24 cellular contexts compared by ENCODE assay signal in genomic region chr3:71518089-71518488, GRCh38.
DNase-seq lines count a peak whose midpoint lies in the region; ATAC-seq, FAIRE-seq and TF ChIP-seq lines count a peak whose summit lies in the region.
"Had no signal": no experiment of that assay in that cellular context is flagged by ENCODE, and none has a peak within 500 bp of the region (broad histone marks: within the 10 kb centered on the region; RNA-seq: fewer than 3 reads in every experiment).

No MANE protein-coding gene starts in this region.

- no peaks in the 10 kb centered on the region for H3K9me3 ChIP-seq in DOHH2 (ENCODE audit: control insufficient read depth, insufficient read depth, low read length)
- no peaks in the 10 kb centered on the region for H3K9me3 ChIP-seq in astrocyte (ENCODE audit: insufficient read depth, low read depth, low read length)
- H3K9me3 ChIP-seq: BE2C had no signal

- peak overlapping the region; percentile 28 for H3K9ac ChIP-seq in astrocyte (ENCODE audit: low read length)

- H3K27me3 Mint-ChIP-seq in astrocyte (ENCODE audit: low read depth, unreplicated experiment) (no peaks in the 10 kb centered on the region), osteocyte (ENCODE audit: unreplicated experiment) (no peaks in the 10 kb centered on the region)
- H3K27me3 Mint-ChIP-seq in stimulated activated naive CD8-positive, alpha-beta T cell treated with anti-CD3 and anti-CD28 coated beads, Interleukin-15, amount 100 ng/mL, for 72 hours = no peaks in the 10 kb centered on the region
- H3K27me3 Mint-ChIP-seq: CD8-positive, alpha-beta memory T cell had no signal

- H3K4me1 ChIP-seq in DOHH2 (ENCODE audit: control insufficient read depth, low read length) (peaks cover 78% of the 10 kb centered on the region), astrocyte (ENCODE audit: insufficient read depth, low read length) (peaks cover 58% of the 10 kb centered on the region)
- H3K4me1 ChIP-seq: BE2C had no signal

- H3K4me3 Mint-ChIP-seq in astrocyte (ENCODE audit: unreplicated experiment) (no peak overlapping the region), osteocyte (ENCODE audit: unreplicated experiment) (no peak overlapping the region)
- no peak overlapping the region for H3K4me3 Mint-ChIP-seq in stimulated activated naive CD8-positive, alpha-beta T cell treated with anti-CD3 and anti-CD28 coated beads, Interleukin-15, amount 100 ng/mL, for 72 hours
- H3K4me3 Mint-ChIP-seq: CD14-positive monocyte; CD8-positive, alpha-beta memory T cell had no signal

- TF ChIP-seq CTCF in DOHH2 (IDR thresholded peaks at IDR 0.05; ENCODE audit: low read depth, low read length, poor library complexity, severe bottlenecking) = no peak
- no peak for TF ChIP-seq CTCF in astrocyte (IDR thresholded peaks at IDR 0.05; ENCODE audit: insufficient read depth, low read depth, low read length)
- TF ChIP-seq CTCF in osteocyte (IDR thresholded peaks at IDR 0.05) = no peak

- ATAC-seq in stimulated activated naive CD8-positive, alpha-beta T cell treated with anti-CD3 and anti-CD28 coated beads, Interleukin-15, amount 100 ng/mL, for 72 hours = no peak

- no peaks in the 10 kb centered on the region for H3K9me3 Mint-ChIP-seq in astrocyte (ENCODE audit: unreplicated experiment)
- no peaks in the 10 kb centered on the region for H3K9me3 Mint-ChIP-seq in osteocyte (ENCODE audit: unreplicated experiment)
- H3K9me3 Mint-ChIP-seq in stimulated activated naive CD8-positive, alpha-beta T cell treated with anti-CD3 and anti-CD28 coated beads, Interleukin-15, amount 100 ng/mL, for 72 hours = no peaks in the 10 kb centered on the region
- H3K9me3 Mint-ChIP-seq: CD14-positive monocyte; CD8-positive, alpha-beta memory T cell had no signal

- peaks cover 53% of the 10 kb centered on the region for H3K4me1 Mint-ChIP-seq in astrocyte (ENCODE audit: low read depth, unreplicated experiment)
- H3K4me1 Mint-ChIP-seq in osteocyte (ENCODE audit: unreplicated experiment) = peaks cover 38% of the 10 kb centered on the region
- peaks cover 18% of the 10 kb centered on the region for H3K4me1 Mint-ChIP-seq in stimulated activated naive CD8-positive, alpha-beta T cell treated with anti-CD3 and anti-CD28 coated beads, Interleukin-15, amount 100 ng/mL, for 72 hours
- H3K4me1 Mint-ChIP-seq: CD8-positive, alpha-beta memory T cell had no signal

- peaks cover 14% of the 10 kb centered on the region for H4K20me1 ChIP-seq in DOHH2 (ENCODE audit: control insufficient read depth, insufficient read depth, low read depth, low read length)
- no peaks in the 10 kb centered on the region for H4K20me1 ChIP-seq in astrocyte (ENCODE audit: insufficient read depth, low read length)

- H2AFZ ChIP-seq in astrocyte (ENCODE audit: low read depth, low read length) = no peak overlapping the region

- FAIRE-seq in astrocyte (lab: Jason Lieb, UNC) = no peak
- FAIRE-seq: GM12892, GM19239, H54 had no signal

- no peaks in the 10 kb centered on the region for H3K9me2 ChIP-seq in DOHH2 (replicated peaks; ENCODE audit: control insufficient read depth, low read length)

- H3K27me3 ChIP-seq in DOHH2 (ENCODE audit: control insufficient read depth, low read length) = no peaks in the 10 kb centered on the region
- H3K27me3 ChIP-seq in astrocyte (ENCODE audit: insufficient read depth, low read length) = no peaks in the 10 kb centered on the region
- H3K27me3 ChIP-seq: BE2C had no signal

- H3K36me3 ChIP-seq in DOHH2 (ENCODE audit: control insufficient read depth, low read length) = peaks cover 49% of the 10 kb centered on the region
- peaks cover 3% of the 10 kb centered on the region for H3K36me3 ChIP-seq in astrocyte (ENCODE audit: insufficient read depth, low read length)
- H3K36me3 ChIP-seq: BE2C had no signal

- H3K27ac ChIP-seq in DOHH2 (ENCODE audit: low read depth, low read length) = no peak overlapping the region
- H3K27ac ChIP-seq in astrocyte (ENCODE audit: low read depth, low read length) = peak overlapping the region; percentile 71
- H3K27ac ChIP-seq: RWPE1, SK-N-MC had no signal

- H3K4me2 ChIP-seq in DOHH2 (ENCODE audit: low read length) = peak overlapping the region; percentile 36
- peak overlapping the region; percentile 46 for H3K4me2 ChIP-seq in astrocyte (ENCODE audit: low read length)

- H3F3A ChIP-seq in DOHH2 (ENCODE audit: control insufficient read depth, insufficient read depth) = no peaks in the 10 kb centered on the region

- H3K4me3 ChIP-seq in DOHH2 (ENCODE audit: low read length) (no peak overlapping the region), astrocyte (ENCODE audit: insufficient read depth, low read depth, low read length) (no peak overlapping the region)
- H3K4me3 ChIP-seq: SK-N-MC had no signal

- peak overlapping the region; percentile 82 for H3K27ac Mint-ChIP-seq in astrocyte (ENCODE audit: unreplicated experiment)
- H3K27ac Mint-ChIP-seq in osteocyte (ENCODE audit: unreplicated experiment) = peak overlapping the region; percentile 70
- no peak overlapping the region for H3K27ac Mint-ChIP-seq in stimulated activated naive CD8-positive, alpha-beta T cell treated with anti-CD3 and anti-CD28 coated beads, Interleukin-15, amount 100 ng/mL, for 72 hours
- H3K27ac Mint-ChIP-seq: CD8-positive, alpha-beta memory T cell had no signal

- H3K36me3 Mint-ChIP-seq in astrocyte (ENCODE audit: low read depth, unreplicated experiment) = peaks cover 13% of the 10 kb centered on the region
- H3K36me3 Mint-ChIP-seq in osteocyte (ENCODE audit: unreplicated experiment) = peaks cover 2% of the 10 kb centered on the region

- H3K79me2 ChIP-seq in DOHH2 (ENCODE audit: control insufficient read depth, low read length) (peaks cover 100% of the 10 kb centered on the region), astrocyte (ENCODE audit: insufficient read depth, low read length) (peaks cover 85% of the 10 kb centered on the region)

- DNase-seq in astrocyte (ENCODE audit: low read depth) (peak; percentile 60), glomerular visceral epithelial cell (ENCODE audit: extremely low spot score) (peak; percentile 51), osteocyte (ENCODE audit: extremely low spot score, unreplicated experiment) (no peak), NCI-H187 (lab: John Stamatoyannopoulos, UW) (no peak), iPS-NIHi11 (ENCODE audit: low spot score) (no peak)
- DNase-seq in stimulated activated naive CD8-positive, alpha-beta T cell treated with anti-CD3 and anti-CD28 coated beads, Interleukin-15, amount 100 ng/mL, for 72 hours = no peak
- DNase-seq: 8988T; BE2C; CD8-positive, alpha-beta memory T cell; DMS 273 treated with DMSO at 0.1 percent for 48 hours; DMS79; KG1; MM.1S; NCI-H2029 treated with DMSO at 0.1 percent for 48 hours; NCI-H446 treated with DMSO at 0.1 percent for 48 hours; NCI-H69; SHP77 had no signal

Comparison
In these comparisons a context has a peak if more than half of its experiments do, and no peak if none do; other contexts are left out.
1. DNase-seq: peak in astrocyte (single experiment) and glomerular visceral epithelial cell (single experiment); none in osteocyte (single experiment), NCI-H187 (0 of 2), stimulated activated naive CD8-positive, alpha-beta T cell treated with anti-CD3 and anti-CD28 coated beads, Interleukin-15, amount 100 ng/mL, for 72 hours (0 of 2) and iPS-NIHi11 (single experiment).
2. H3K27ac Mint-ChIP-seq: peak in astrocyte (single experiment) and osteocyte (single experiment); none in stimulated activated naive CD8-positive, alpha-beta T cell treated with anti-CD3 and anti-CD28 coated beads, Interleukin-15, amount 100 ng/mL, for 72 hours (0 of 2).